1 cellular context compared by ENCODE assay signal in genomic region chr6:149405823-149406765, GRCh38.
A peak's percentile ranks its signal among the peaks of the same experiment; 100 is the strongest.
TF ChIP-seq lines count a peak whose summit lies in the region.

No MANE protein-coding gene starts in this region.

TF ChIP-seq in K562, 482 proteins besides CTCF, POLR2A, EP300 and RAD21 (continued from another document):
- 0 out of 2 replicates have a peak, but pooled peaks have one; percentile 29 for TF ChIP-seq ZNF507 (tag; conservative IDR thresholded peaks at IDR 0.05)
- no peak for TF ChIP-seq LCOR (CRISPR knock-in tag; IDR thresholded peaks at IDR 0.05)
- TF ChIP-seq JUNB (CRISPR knock-in tag; conservative IDR thresholded peaks at IDR 0.05), result no peak
- TF ChIP-seq KLF13 (tag; IDR thresholded peaks at IDR 0.05; ENCODE audit: borderline replicate concordance, low read depth), result no peak
- no peak for TF ChIP-seq HNRNPH1 (optimal IDR thresholded peaks at IDR 0.05; ENCODE audit: low read depth, low read length)
- TF ChIP-seq TRIM24 (IDR thresholded peaks at IDR 0.05), result peak; percentile 91 to 92
- peak; percentile 30; the same call in 1 of the 2 replicates for TF ChIP-seq FOSL1 (tag; conservative IDR thresholded peaks at IDR 0.05)
- TF ChIP-seq ZFPM2 (CRISPR knock-in tag; IDR thresholded peaks at IDR 0.05), result no peak
- TF ChIP-seq ZNF3 (CRISPR knock-in tag; IDR thresholded peaks at IDR 0.05), result no peak
TF ChIP-seq in K562: peak in this region for 40.
